Comparison of ENCODE assay signal across 8 cellular contexts in the genomic region with DNA sequence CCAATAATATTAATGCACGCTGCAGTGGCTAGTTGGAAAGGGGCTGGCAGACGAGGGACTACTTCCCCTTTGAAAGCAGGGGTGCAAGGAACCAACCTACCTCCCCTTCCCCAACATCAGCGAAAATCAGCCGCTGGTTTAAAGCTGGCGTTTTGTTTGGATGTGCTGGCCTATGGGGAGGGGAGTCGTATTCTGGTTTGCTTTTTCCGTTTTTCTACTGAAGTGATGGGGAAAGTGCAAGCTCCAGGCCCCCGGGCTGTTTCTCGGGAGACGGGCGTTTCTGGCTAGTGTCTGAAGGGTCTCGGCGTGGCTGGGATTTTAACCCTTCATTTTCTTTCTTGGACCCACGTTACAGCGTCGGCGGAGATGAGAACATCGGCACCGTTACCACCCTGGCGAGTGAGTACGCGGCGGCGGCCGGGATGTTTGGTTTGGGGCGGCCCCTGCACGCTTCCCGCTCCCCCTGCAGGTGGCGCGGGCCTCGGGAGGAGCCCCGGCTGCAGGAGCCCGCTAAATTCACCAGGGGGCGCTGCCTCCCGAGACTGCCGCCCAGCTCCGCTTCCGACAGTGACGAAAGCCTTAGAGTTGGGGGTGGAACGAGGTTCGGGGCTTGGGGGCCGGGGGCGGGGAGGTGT.
A peak's percentile ranks its signal among the peaks of the same experiment; 100 is the strongest.
DNase-seq lines count a peak whose midpoint lies in the region; ATAC-seq and TF ChIP-seq lines count a peak whose summit lies in the region.

No MANE protein-coding gene starts in this region.

- H3K4me1 ChIP-seq in KMS-11 (ENCODE audit: low read depth, poor library complexity, severe bottlenecking) (no peaks in the 10 kb centered on the region), Peyer's patch (no peaks in the 10 kb centered on the region)
- peaks cover 6 to 12% of the 10 kb centered on the region in 2 donors for H3K4me1 ChIP-seq in naive thymus-derived CD4-positive, alpha-beta T cell (ENCODE audit: control insufficient read depth in 2 of 2, insufficient read depth in 2 of 2, low read length in 2 of 2)

- no peaks in the 10 kb centered on the region for H3K79me2 ChIP-seq in KMS-11 (ENCODE audit: insufficient read depth, low read depth)

- peak overlapping the region; percentile 53; the same call in 1 of the 2 replicates for H3K9ac ChIP-seq in KMS-11

- TF ChIP-seq CTCF in KMS-11 (conservative IDR thresholded peaks at IDR 0.05; ENCODE audit: low read depth, low read length): peak; percentile 88
- TF ChIP-seq CTCF in Peyer's patch (IDR thresholded peaks at IDR 0.05): peak; percentile 99 to 100 (median 100)

- peaks cover 0 to 6% (median 0%) of the 10 kb centered on the region in 5 donors for H3K27me3 Mint-ChIP-seq in naive thymus-derived CD4-positive, alpha-beta T cell
- no peaks in the 10 kb centered on the region for H3K27me3 Mint-ChIP-seq in stimulated activated memory B cell treated with anti-CD40 and anti-IgM and Interleukin-4, amounts not matched to agents 10 μg/mL and 1 μg/mL and 100 μg/mL, for 72 hours

- intact Hi-C loops in naive thymus-derived CD4-positive, alpha-beta T cell (cut with micrococcal nuclease): loop anchor here (1.0 to 10.0 kb wide), 15 partner anchors 20 to 631 kb away; a partner anchor contains a TSS

- H3K27me3 ChIP-seq in KMS-11 (ENCODE audit: insufficient read depth, low read depth) (no peaks in the 10 kb centered on the region), Peyer's patch (no peaks in the 10 kb centered on the region)
- H3K27me3 ChIP-seq in naive thymus-derived CD4-positive, alpha-beta T cell (ENCODE audit: control insufficient read depth in 2 of 2, insufficient read depth in 2 of 2, low read length in 2 of 2): peaks cover 0 to 3% of the 10 kb centered on the region in 2 donors

- peaks cover 6 to 24% (median 16%) of the 10 kb centered on the region in 7 donors for H3K4me1 Mint-ChIP-seq in naive thymus-derived CD4-positive, alpha-beta T cell
- peaks cover 8% of the 10 kb centered on the region for H3K4me1 Mint-ChIP-seq in stimulated activated memory B cell treated with anti-CD40 and anti-IgM and Interleukin-4, amounts not matched to agents 10 μg/mL and 1 μg/mL and 100 μg/mL, for 72 hours

- H3K36me3 ChIP-seq in KMS-11 (ENCODE audit: insufficient read depth) (no peaks in the 10 kb centered on the region), Peyer's patch (no peaks in the 10 kb centered on the region)
- H3K36me3 ChIP-seq in naive thymus-derived CD4-positive, alpha-beta T cell (ENCODE audit: control insufficient read depth in 2 of 3, insufficient read depth in 3 of 3, low read length in 3 of 3): no peaks in the 10 kb centered on the region

- H3K36me3 Mint-ChIP-seq in naive thymus-derived CD4-positive, alpha-beta T cell: peaks cover 0 to 11% (median 0%) of the 10 kb centered on the region in 5 donors
- H3K36me3 Mint-ChIP-seq in stimulated activated memory B cell treated with anti-CD40 and anti-IgM and Interleukin-4, amounts not matched to agents 10 μg/mL and 1 μg/mL and 100 μg/mL, for 72 hours: no peaks in the 10 kb centered on the region

- CTCF ChIA-PET in naive thymus-derived CD4-positive, alpha-beta T cell (lab: Charles Lee): interaction anchor here (0.6 to 3.9 kb wide), 9 partner anchors 20 to 283 kb away, joined by 3 to 39 read pairs (median 6); a partner anchor contains a TSS

- no peaks in the 10 kb centered on the region for H3K9me3 ChIP-seq in Peyer's patch
- no peaks in the 10 kb centered on the region for H3K9me3 ChIP-seq in naive thymus-derived CD4-positive, alpha-beta T cell (ENCODE audit: control insufficient read depth in 2 of 3, low read length in 3 of 3)

- H3K9me3 Mint-ChIP-seq in naive thymus-derived CD4-positive, alpha-beta T cell: peaks cover 0 to 4% (median 0%) of the 10 kb centered on the region in 11 donors
- no peaks in the 10 kb centered on the region for H3K9me3 Mint-ChIP-seq in stimulated activated memory B cell treated with anti-CD40 and anti-IgM and Interleukin-4, amounts not matched to agents 10 μg/mL and 1 μg/mL and 100 μg/mL, for 72 hours

- H3K4me2 ChIP-seq in KMS-11: peak overlapping the region; percentile 88

- peak overlapping the region; percentile 58; the same call in 1 of the 2 replicates for H3K27ac ChIP-seq in KMS-11
- H3K27ac ChIP-seq in Peyer's patch: peak overlapping the region; percentile 7 to 62 (median 27)
- peak overlapping the region; percentile 84 for H3K27ac ChIP-seq in naive thymus-derived CD4-positive, alpha-beta T cell (ENCODE audit: low read depth, low read length)

- no peak for TF ChIP-seq POLR2A in Peyer's patch (IDR thresholded peaks at IDR 0.05)

- H2AFZ ChIP-seq in KMS-11 (ENCODE audit: low read depth): peak overlapping the region; percentile 95

- H3K27ac Mint-ChIP-seq in naive thymus-derived CD4-positive, alpha-beta T cell: peak overlapping the region; percentile 59 to 96 (median 92)
- peak overlapping the region; percentile 78 for H3K27ac Mint-ChIP-seq in stimulated activated memory B cell treated with anti-CD40 and anti-IgM and Interleukin-4, amounts not matched to agents 10 μg/mL and 1 μg/mL and 100 μg/mL, for 72 hours

- DNase-seq in DMS79 treated with DMSO at 0.1 percent for 48 hours (lab: John Stamatoyannopoulos, UW) (peak; percentile 80), Peyer's patch (peak; percentile 79 to 93 (median 92)), fibroblast of gingiva (ENCODE audit: low read depth) (peak; percentile 71)
- DNase-seq in activated T-helper 1 cell treated with anti-CD3 and anti-CD28 coated beads, Interleukin-2, amount 50 U/mL, for 16 hours (ENCODE audit: low read depth in 1 of 2, low spot score in 1 of 2): peak; percentile 78 to 87
- DNase-seq in naive thymus-derived CD4-positive, alpha-beta T cell: peak; percentile 81 to 96 (median 90)

- POLR2A ChIA-PET in naive thymus-derived CD4-positive, alpha-beta T cell (lab: Charles Lee): interaction anchor here (0.8 to 3.4 kb wide), 7 partner anchors 21 to 242 kb away, joined by 3 to 18 read pairs (median 4); a partner anchor contains a TSS

- H3K4me3 ChIP-seq in KMS-11 (IDR thresholded peaks at IDR 0.05; ENCODE audit: insufficient read depth, low read depth, low read length) (peak overlapping the region; percentile 17), Peyer's patch (peak overlapping the region; percentile 32 to 57 (median 54))
- peak overlapping the region; percentile 74 for H3K4me3 ChIP-seq in naive thymus-derived CD4-positive, alpha-beta T cell (ENCODE audit: low read length)

- no peaks in the 10 kb centered on the region for H4K20me1 ChIP-seq in KMS-11 (ENCODE audit: insufficient read depth)

- peak; percentile 95 for ATAC-seq in GM21825 (IDR thresholded peaks at IDR 0.05; ENCODE audit: unreplicated experiment)
- ATAC-seq in naive thymus-derived CD4-positive, alpha-beta T cell: peak; percentile 100
- ATAC-seq in stimulated activated memory B cell treated with anti-CD40 and anti-IgM and Interleukin-4, amounts not matched to agents 10 μg/mL and 1 μg/mL and 100 μg/mL, for 72 hours: peak; percentile 95

- peak overlapping the region; percentile 84 to 95 (median 92) for H3K4me3 Mint-ChIP-seq in naive thymus-derived CD4-positive, alpha-beta T cell
- H3K4me3 Mint-ChIP-seq in stimulated activated memory B cell treated with anti-CD40 and anti-IgM and Interleukin-4, amounts not matched to agents 10 μg/mL and 1 μg/mL and 100 μg/mL, for 72 hours: peak overlapping the region; percentile 90

Comparison
In these comparisons a context has a peak if more than half of its experiments do, and no peak if none do; other contexts are left out.
1. Peak in every context shown above with its lines: DNase-seq, ATAC-seq, H3K4me3 ChIP-seq and H3K27ac ChIP-seq.
2. H3K27ac ChIP-seq: peak in every context shown above with its lines; median percentile 84 in naive thymus-derived CD4-positive, alpha-beta T cell; 58 in KMS-11; 27 in Peyer's patch.
3. H3K4me3 ChIP-seq: peak in every context shown above with its lines; median percentile 74 in naive thymus-derived CD4-positive, alpha-beta T cell; 54 in Peyer's patch; 17 in KMS-11.